ENCODE assay signal across 1 cellular context in the genomic region with DNA sequence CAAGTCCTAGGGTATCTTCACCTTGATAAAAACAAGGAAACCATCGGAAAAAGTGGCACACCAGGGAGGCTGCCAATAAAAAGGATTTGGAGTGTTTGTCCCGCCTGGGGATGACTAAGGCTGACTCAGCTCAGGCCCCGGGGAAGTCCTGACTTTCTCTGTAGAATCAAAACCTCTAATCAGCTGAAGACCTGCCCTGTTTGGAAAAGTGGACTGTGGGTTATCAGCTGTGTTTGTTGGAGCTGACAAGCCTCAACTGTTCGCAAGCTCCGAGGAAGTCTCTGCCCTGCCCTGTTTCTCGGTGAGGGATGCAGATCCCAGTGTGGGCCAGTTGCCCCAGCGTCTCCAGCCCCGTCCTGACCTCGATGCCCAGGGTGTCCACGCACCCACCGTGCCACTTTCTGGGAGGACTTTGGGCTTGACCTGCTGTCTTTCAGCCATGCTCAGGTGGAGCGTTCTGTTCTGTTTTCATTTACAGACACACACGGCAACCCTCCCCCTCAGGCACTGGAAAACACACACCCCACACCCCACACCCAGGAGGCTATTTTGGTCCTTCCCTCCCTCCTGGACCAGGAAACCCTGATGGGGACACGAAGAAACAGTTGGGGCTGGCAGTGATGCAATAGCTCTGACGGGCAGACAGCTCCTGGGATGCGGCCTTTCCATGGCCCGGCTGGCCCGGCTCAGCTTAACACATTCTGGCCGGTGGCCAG.
A peak's percentile ranks its signal among the peaks of the same experiment; 100 is the strongest.
TF ChIP-seq lines count a peak whose summit lies in the region.

No MANE protein-coding gene starts in this region.

TF ChIP-seq in HepG2, 621 proteins besides CTCF, POLR2A, EP300 and RAD21 (continued from another document and continues in another):
- TF ChIP-seq NAIF1 (CRISPR knock-in tag; IDR thresholded peaks at IDR 0.05; ENCODE audit: borderline replicate concordance) = no peak
- TF ChIP-seq ZBTB42 (CRISPR knock-in tag; IDR thresholded peaks at IDR 0.05) = no peak
- TF ChIP-seq ZNF720 (CRISPR knock-in tag; IDR thresholded peaks at IDR 0.05) = no peak
- TF ChIP-seq ZBTB20 (CRISPR knock-in tag; IDR thresholded peaks at IDR 0.05; ENCODE audit: borderline replicate concordance, low read depth) = 0 out of 2 replicates have a peak, but pooled peaks have one; percentile 36
- TF ChIP-seq, protein P1, sequence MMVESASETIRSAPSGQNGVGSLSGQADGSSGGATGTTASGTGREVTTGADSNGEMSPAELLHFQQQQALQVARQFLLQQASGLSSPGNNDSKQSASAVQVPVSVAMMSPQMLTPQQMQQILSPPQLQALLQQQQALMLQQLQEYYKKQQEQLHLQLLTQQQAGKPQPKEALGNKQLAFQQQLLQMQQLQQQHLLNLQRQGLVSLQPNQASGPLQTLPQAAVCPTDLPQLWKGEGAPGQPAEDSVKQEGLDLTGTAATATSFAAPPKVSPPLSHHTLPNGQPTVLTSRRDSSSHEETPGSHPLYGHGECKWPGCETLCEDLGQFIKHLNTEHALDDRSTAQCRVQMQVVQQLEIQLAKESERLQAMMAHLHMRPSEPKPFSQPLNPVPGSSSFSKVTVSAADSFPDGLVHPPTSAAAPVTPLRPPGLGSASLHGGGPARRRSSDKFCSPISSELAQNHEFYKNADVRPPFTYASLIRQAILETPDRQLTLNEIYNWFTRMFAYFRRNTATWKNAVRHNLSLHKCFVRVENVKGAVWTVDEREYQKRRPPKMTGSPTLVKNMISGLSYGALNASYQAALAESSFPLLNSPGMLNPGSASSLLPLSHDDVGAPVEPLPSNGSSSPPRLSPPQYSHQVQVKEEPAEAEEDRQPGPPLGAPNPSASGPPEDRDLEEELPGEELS (CRISPR knock-in tag; IDR thresholded peaks at IDR 0.05) = peak; percentile 33; the same call in 1 of the 2 replicates
- TF ChIP-seq MED1 (CRISPR knock-in tag; IDR thresholded peaks at IDR 0.05) = peak; percentile 63
- TF ChIP-seq, protein P2, sequence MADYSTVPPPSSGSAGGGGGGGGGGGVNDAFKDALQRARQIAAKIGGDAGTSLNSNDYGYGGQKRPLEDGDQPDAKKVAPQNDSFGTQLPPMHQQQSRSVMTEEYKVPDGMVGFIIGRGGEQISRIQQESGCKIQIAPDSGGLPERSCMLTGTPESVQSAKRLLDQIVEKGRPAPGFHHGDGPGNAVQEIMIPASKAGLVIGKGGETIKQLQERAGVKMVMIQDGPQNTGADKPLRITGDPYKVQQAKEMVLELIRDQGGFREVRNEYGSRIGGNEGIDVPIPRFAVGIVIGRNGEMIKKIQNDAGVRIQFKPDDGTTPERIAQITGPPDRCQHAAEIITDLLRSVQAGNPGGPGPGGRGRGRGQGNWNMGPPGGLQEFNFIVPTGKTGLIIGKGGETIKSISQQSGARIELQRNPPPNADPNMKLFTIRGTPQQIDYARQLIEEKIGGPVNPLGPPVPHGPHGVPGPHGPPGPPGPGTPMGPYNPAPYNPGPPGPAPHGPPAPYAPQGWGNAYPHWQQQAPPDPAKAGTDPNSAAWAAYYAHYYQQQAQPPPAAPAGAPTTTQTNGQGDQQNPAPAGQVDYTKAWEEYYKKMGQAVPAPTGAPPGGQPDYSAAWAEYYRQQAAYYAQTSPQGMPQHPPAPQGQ (CRISPR knock-in tag; IDR thresholded peaks at IDR 0.05; ENCODE audit: borderline replicate concordance) = no peak
- TF ChIP-seq NONO (IDR thresholded peaks at IDR 0.05) = no peak
- TF ChIP-seq NONO (CRISPR knock-in tag; conservative IDR thresholded peaks at IDR 0.05) = no peak
- TF ChIP-seq ZNF292 (CRISPR knock-in tag; IDR thresholded peaks at IDR 0.05; ENCODE audit: borderline replicate concordance, low read depth) = peak; percentile 49; the same call in 1 of the 2 replicates
- TF ChIP-seq HOXA9 (CRISPR knock-in tag; IDR thresholded peaks at IDR 0.05; ENCODE audit: borderline replicate concordance) = no peak
- TF ChIP-seq ZNF101 (CRISPR knock-in tag; IDR thresholded peaks at IDR 0.05; ENCODE audit: borderline replicate concordance, low read depth) = no peak
- peak; percentile 67; the same call in 1 of the 2 replicates for TF ChIP-seq TGIF2 (CRISPR knock-in tag; IDR thresholded peaks at IDR 0.05)
- no peak for TF ChIP-seq ZNF747 (CRISPR knock-in tag; IDR thresholded peaks at IDR 0.05; ENCODE audit: borderline replicate concordance)
- TF ChIP-seq MYC (CRISPR knock-in tag; IDR thresholded peaks at IDR 0.05; ENCODE audit: borderline replicate concordance) = no peak
- TF ChIP-seq ZNF780A (CRISPR knock-in tag; IDR thresholded peaks at IDR 0.05) = no peak
- no peak for TF ChIP-seq MIER3 (CRISPR knock-in tag; IDR thresholded peaks at IDR 0.05; ENCODE audit: borderline replicate concordance)
- TF ChIP-seq SNAI1 (CRISPR knock-in tag; IDR thresholded peaks at IDR 0.05; ENCODE audit: borderline replicate concordance) = no peak
- TF ChIP-seq, protein P3, sequence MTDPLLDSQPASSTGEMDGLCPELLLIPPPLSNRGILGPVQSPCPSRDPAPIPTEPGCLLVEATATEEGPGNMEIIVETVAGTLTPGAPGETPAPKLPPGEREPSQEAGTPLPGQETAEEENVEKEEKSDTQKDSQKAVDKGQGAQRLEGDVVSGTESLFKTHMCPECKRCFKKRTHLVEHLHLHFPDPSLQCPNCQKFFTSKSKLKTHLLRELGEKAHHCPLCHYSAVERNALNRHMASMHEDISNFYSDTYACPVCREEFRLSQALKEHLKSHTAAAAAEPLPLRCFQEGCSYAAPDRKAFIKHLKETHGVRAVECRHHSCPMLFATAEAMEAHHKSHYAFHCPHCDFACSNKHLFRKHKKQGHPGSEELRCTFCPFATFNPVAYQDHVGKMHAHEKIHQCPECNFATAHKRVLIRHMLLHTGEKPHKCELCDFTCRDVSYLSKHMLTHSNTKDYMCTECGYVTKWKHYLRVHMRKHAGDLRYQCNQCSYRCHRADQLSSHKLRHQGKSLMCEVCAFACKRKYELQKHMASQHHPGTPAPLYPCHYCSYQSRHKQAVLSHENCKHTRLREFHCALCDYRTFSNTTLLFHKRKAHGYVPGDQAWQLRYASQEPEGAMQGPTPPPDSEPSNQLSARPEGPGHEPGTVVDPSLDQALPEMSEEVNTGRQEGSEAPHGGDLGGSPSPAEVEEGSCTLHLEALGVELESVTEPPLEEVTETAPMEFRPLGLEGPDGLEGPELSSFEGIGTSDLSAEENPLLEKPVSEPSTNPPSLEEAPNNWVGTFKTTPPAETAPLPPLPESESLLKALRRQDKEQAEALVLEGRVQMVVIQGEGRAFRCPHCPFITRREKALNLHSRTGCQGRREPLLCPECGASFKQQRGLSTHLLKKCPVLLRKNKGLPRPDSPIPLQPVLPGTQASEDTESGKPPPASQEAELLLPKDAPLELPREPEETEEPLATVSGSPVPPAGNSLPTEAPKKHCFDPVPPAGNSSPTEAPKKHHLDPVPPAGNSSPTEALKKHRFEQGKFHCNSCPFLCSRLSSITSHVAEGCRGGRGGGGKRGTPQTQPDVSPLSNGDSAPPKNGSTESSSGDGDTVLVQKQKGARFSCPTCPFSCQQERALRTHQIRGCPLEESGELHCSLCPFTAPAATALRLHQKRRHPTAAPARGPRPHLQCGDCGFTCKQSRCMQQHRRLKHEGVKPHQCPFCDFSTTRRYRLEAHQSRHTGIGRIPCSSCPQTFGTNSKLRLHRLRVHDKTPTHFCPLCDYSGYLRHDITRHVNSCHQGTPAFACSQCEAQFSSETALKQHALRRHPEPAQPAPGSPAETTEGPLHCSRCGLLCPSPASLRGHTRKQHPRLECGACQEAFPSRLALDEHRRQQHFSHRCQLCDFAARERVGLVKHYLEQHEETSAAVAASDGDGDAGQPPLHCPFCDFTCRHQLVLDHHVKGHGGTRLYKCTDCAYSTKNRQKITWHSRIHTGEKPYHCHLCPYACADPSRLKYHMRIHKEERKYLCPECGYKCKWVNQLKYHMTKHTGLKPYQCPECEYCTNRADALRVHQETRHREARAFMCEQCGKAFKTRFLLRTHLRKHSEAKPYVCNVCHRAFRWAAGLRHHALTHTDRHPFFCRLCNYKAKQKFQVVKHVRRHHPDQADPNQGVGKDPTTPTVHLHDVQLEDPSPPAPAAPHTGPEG (CRISPR knock-in tag; IDR thresholded peaks at IDR 0.05) = peak; percentile 68; the same call in 1 of the 2 replicates
- no peak for TF ChIP-seq CBFB (CRISPR knock-in tag; IDR thresholded peaks at IDR 0.05)
- peak; percentile 42; the same call in 1 of the 2 replicates for TF ChIP-seq HOXA3 (CRISPR knock-in tag; IDR thresholded peaks at IDR 0.05)
- no peak for TF ChIP-seq FOXA1 (IDR thresholded peaks at IDR 0.05)
- 0 out of 2 replicates have a peak, but pooled peaks have one; percentile 61 for TF ChIP-seq FOXA1 (CRISPR knock-in tag; IDR thresholded peaks at IDR 0.05)
- TF ChIP-seq, protein P4, sequence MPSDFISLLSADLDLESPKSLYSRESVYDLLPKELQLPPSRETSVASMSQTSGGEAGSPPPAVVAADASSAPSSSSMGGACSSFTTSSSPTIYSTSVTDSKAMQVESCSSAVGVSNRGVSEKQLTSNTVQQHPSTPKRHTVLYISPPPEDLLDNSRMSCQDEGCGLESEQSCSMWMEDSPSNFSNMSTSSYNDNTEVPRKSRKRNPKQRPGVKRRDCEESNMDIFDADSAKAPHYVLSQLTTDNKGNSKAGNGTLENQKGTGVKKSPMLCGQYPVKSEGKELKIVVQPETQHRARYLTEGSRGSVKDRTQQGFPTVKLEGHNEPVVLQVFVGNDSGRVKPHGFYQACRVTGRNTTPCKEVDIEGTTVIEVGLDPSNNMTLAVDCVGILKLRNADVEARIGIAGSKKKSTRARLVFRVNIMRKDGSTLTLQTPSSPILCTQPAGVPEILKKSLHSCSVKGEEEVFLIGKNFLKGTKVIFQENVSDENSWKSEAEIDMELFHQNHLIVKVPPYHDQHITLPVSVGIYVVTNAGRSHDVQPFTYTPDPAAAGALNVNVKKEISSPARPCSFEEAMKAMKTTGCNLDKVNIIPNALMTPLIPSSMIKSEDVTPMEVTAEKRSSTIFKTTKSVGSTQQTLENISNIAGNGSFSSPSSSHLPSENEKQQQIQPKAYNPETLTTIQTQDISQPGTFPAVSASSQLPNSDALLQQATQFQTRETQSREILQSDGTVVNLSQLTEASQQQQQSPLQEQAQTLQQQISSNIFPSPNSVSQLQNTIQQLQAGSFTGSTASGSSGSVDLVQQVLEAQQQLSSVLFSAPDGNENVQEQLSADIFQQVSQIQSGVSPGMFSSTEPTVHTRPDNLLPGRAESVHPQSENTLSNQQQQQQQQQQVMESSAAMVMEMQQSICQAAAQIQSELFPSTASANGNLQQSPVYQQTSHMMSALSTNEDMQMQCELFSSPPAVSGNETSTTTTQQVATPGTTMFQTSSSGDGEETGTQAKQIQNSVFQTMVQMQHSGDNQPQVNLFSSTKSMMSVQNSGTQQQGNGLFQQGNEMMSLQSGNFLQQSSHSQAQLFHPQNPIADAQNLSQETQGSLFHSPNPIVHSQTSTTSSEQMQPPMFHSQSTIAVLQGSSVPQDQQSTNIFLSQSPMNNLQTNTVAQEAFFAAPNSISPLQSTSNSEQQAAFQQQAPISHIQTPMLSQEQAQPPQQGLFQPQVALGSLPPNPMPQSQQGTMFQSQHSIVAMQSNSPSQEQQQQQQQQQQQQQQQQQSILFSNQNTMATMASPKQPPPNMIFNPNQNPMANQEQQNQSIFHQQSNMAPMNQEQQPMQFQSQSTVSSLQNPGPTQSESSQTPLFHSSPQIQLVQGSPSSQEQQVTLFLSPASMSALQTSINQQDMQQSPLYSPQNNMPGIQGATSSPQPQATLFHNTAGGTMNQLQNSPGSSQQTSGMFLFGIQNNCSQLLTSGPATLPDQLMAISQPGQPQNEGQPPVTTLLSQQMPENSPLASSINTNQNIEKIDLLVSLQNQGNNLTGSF (CRISPR knock-in tag; IDR thresholded peaks at IDR 0.05) = no peak
- no peak for TF ChIP-seq SP2 (CRISPR knock-in tag; IDR thresholded peaks at IDR 0.05)
- TF ChIP-seq NRL (CRISPR knock-in tag; IDR thresholded peaks at IDR 0.05; ENCODE audit: borderline replicate concordance) = peak; percentile 43; the same call in 1 of the 2 replicates
- TF ChIP-seq NFIC (IDR thresholded peaks at IDR 0.05; ENCODE audit: low read length) = no peak
- 0 out of 2 replicates have a peak, but pooled peaks have one; percentile 35 for TF ChIP-seq AHR (CRISPR knock-in tag; IDR thresholded peaks at IDR 0.05)
- no peak for TF ChIP-seq ADNP (CRISPR knock-in tag; IDR thresholded peaks at IDR 0.05)
- no peak for TF ChIP-seq PTBP1 (IDR thresholded peaks at IDR 0.05; ENCODE audit: low read depth, low read length, poor library complexity, severe bottlenecking)
- no peak for TF ChIP-seq CENPX (CRISPR knock-in tag; IDR thresholded peaks at IDR 0.05)
- TF ChIP-seq ZNF180 (CRISPR knock-in tag; IDR thresholded peaks at IDR 0.05; ENCODE audit: borderline replicate concordance, low read depth) = no peak
- no peak for TF ChIP-seq RFX3 (CRISPR knock-in tag; IDR thresholded peaks at IDR 0.05)
- TF ChIP-seq CENPBD1 (CRISPR knock-in tag; IDR thresholded peaks at IDR 0.05; ENCODE audit: borderline replicate concordance, low read depth) = no peak
- no peak for TF ChIP-seq AGO1 (IDR thresholded peaks at IDR 0.05; ENCODE audit: low read depth, low read length, poor library complexity, severe bottlenecking)
- TF ChIP-seq ZNF800 (CRISPR knock-in tag; IDR thresholded peaks at IDR 0.05) = no peak
- no peak for TF ChIP-seq ZNF432 (CRISPR knock-in tag; IDR thresholded peaks at IDR 0.05; ENCODE audit: borderline replicate concordance)
- no peak for TF ChIP-seq NFKB2 (CRISPR knock-in tag; IDR thresholded peaks at IDR 0.05; ENCODE audit: borderline replicate concordance)
- no peak for TF ChIP-seq PRPF4 (IDR thresholded peaks at IDR 0.05; ENCODE audit: low read depth, low read length, poor library complexity, severe bottlenecking)
- peak; percentile 87 for TF ChIP-seq HNRNPL (IDR thresholded peaks at IDR 0.05; ENCODE audit: low read depth, low read length)
- no peak for TF ChIP-seq ZNF563 (CRISPR knock-in tag; IDR thresholded peaks at IDR 0.05)
- no peak for TF ChIP-seq ZNF24 (IDR thresholded peaks at IDR 0.05)
